In genomic region chr9:82936561-82936960, GRCh38 we compare ENCODE assay signal across 5 cellular contexts.
DNase-seq lines count a peak whose midpoint lies in the region; TF ChIP-seq lines count a peak whose summit lies in the region.
"Not testable (repeated sequence)": the region's sequence is repeated elsewhere in the genome, so short reads cannot be mapped to it uniquely, and the experiment has no call there.

No MANE protein-coding gene starts in this region.

- not testable (repeated sequence) for H3K14ac ChIP-seq in mesenchymal stem cell (ENCODE audit: low read length in 2 of 2)

- WGBS in mesenchymal stem cell, result 100% methylated on average over 7 of the region's 7 CpGs

- H3K9ac ChIP-seq in mesenchymal stem cell (ENCODE audit: low read length), result not testable (repeated sequence)

- DNase-seq in H4 (ENCODE audit: low spot score) (peak; percentile 30), amniotic epithelial cell (ENCODE audit: low read depth) (peak; percentile 66), astrocyte of the hippocampus (ENCODE audit: low read depth, low spot score) (peak; percentile 30), fibroblast of pulmonary artery (ENCODE audit: low read depth) (peak; percentile 7), mesenchymal stem cell (peak; percentile 29)

- H2AFZ ChIP-seq in mesenchymal stem cell (ENCODE audit: low read depth, low read length), result not testable (repeated sequence)

- H3K18ac ChIP-seq in mesenchymal stem cell (ENCODE audit: low read depth in 1 of 2, low read length in 2 of 2), result not testable (repeated sequence)

- H3K4ac ChIP-seq in mesenchymal stem cell (ENCODE audit: low read depth in 1 of 2, low read length in 2 of 2), result not testable (repeated sequence)

- H2BK12ac ChIP-seq in mesenchymal stem cell (ENCODE audit: low read length in 2 of 2), result not testable (repeated sequence)

- H4K8ac ChIP-seq in mesenchymal stem cell (ENCODE audit: low read length), result not testable (repeated sequence)

- not testable (repeated sequence) for H2BK5ac ChIP-seq in mesenchymal stem cell (ENCODE audit: low read depth, low read length, poor library complexity, severe bottlenecking)

- H3K9me3 ChIP-seq in mesenchymal stem cell (ENCODE audit: control insufficient read depth, low read length), result not testable (repeated sequence)

- not testable (repeated sequence) for H3K36me3 ChIP-seq in mesenchymal stem cell (ENCODE audit: control insufficient read depth in 1 of 2, insufficient read depth in 2 of 2, low read depth in 1 of 2, low read length in 2 of 2)

- not testable (repeated sequence) for H4K91ac ChIP-seq in mesenchymal stem cell (ENCODE audit: low read length)

- not testable (repeated sequence) for H3K27ac ChIP-seq in mesenchymal stem cell (ENCODE audit: low read length, poor library complexity, severe bottlenecking)

- not testable (repeated sequence) for TF ChIP-seq CTCF in fibroblast of pulmonary artery (IDR thresholded peaks at IDR 0.05; ENCODE audit: low read length, missing control alignments)

- H3K79me1 ChIP-seq in mesenchymal stem cell (replicated peaks; ENCODE audit: low read length, poor library complexity, severe bottlenecking), result not testable (repeated sequence)

- not testable (repeated sequence) for H2AK5ac ChIP-seq in mesenchymal stem cell (ENCODE audit: low read length, severe bottlenecking)

- H2BK120ac ChIP-seq in mesenchymal stem cell (ENCODE audit: low read depth, low read length), result not testable (repeated sequence)

- H3K23ac ChIP-seq in mesenchymal stem cell (ENCODE audit: low read length in 2 of 2), result not testable (repeated sequence)

- not testable (repeated sequence) for H2BK15ac ChIP-seq in mesenchymal stem cell (ENCODE audit: low read depth, poor library complexity, severe bottlenecking)

- H3K4me3 ChIP-seq in fibroblast of pulmonary artery (replicated peaks; ENCODE audit: low read depth, low read length); mesenchymal stem cell (ENCODE audit: insufficient read depth in 1 of 2, low read depth in 1 of 2, low read length in 2 of 2): not testable (repeated sequence)

- not testable (repeated sequence) for H3K4me2 ChIP-seq in mesenchymal stem cell (ENCODE audit: low read length, poor library complexity, severe bottlenecking)

- H3K27me3 ChIP-seq in mesenchymal stem cell (ENCODE audit: control insufficient read depth in 1 of 2, insufficient read depth in 1 of 2, low read length in 2 of 2), result not testable (repeated sequence)

- H3K4me1 ChIP-seq in mesenchymal stem cell (ENCODE audit: control insufficient read depth, insufficient read depth, low read depth, low read length), result not testable (repeated sequence)

Comparison
In these comparisons a context has a peak if more than half of its experiments do, and no peak if none do; other contexts are left out.
1. DNase-seq: peak in every context shown above with its lines; median percentile 66 in amniotic epithelial cell; 30 in H4; 30 in astrocyte of the hippocampus; 29 in mesenchymal stem cell; 7 in fibroblast of pulmonary artery.